ENCODE assay signal across 13 cellular contexts in genomic region chr1:178752891-178753290, GRCh38. TPM values are rescaled to one million over a fixed set of nuclear protein-coding genes. Genes with fewer than 3 reads are reported as not detected.
A peak's percentile ranks its signal among the peaks of the same experiment; 100 is the strongest.
DNase-seq lines count a peak whose midpoint lies in the region; ATAC-seq and TF ChIP-seq lines count a peak whose summit lies in the region.
"Had no signal": no experiment of that assay in that cellular context is flagged by ENCODE, and none has a peak within 500 bp of the region (broad histone marks: within the 10 kb centered on the region; RNA-seq: fewer than 3 reads in every experiment).

No MANE protein-coding gene starts in this region.

- H3K4me1 ChIP-seq in adipocyte (ENCODE audit: control insufficient read depth, insufficient read depth, low read length) = peaks cover 24% of the 10 kb centered on the region
- peaks cover 0 to 16% (median 0%) of the 10 kb centered on the region in 4 donors for H3K4me1 ChIP-seq in right lobe of liver

- peak overlapping the region in 1 of 4 donors; percentile 52 for H3K4me3 Mint-ChIP-seq in IgD-negative memory B cell
- no peak overlapping the region for H3K4me3 Mint-ChIP-seq in stimulated activated naive B cell treated with anti-CD40 and anti-IgM and Interleukin-4, amounts not matched to agents 10 μg/mL and 1 μg/mL and 100 μg/mL, for 72 hours

- H3K27ac Mint-ChIP-seq in IgD-negative memory B cell = peak overlapping the region; percentile 48 to 67 (median 60)
- H3K27ac Mint-ChIP-seq in stimulated activated naive B cell treated with anti-CD40 and anti-IgM and Interleukin-4, amounts not matched to agents 10 μg/mL and 1 μg/mL and 100 μg/mL, for 72 hours = peak overlapping the region; percentile 28

- H3K4me3 ChIP-seq in adipocyte (ENCODE audit: low read length) = no peak overlapping the region
- no peak overlapping the region for H3K4me3 ChIP-seq in right lobe of liver
- H3K4me3 ChIP-seq: GM12878, SK-N-MC had no signal

- ATAC-seq in right lobe of liver (peak; percentile 70 to 78 (median 74)), HG02642 (IDR thresholded peaks at IDR 0.05; ENCODE audit: poor library complexity, unreplicated experiment) (no peak)
- ATAC-seq in stimulated activated naive B cell treated with anti-CD40 and anti-IgM and Interleukin-4, amounts not matched to agents 10 μg/mL and 1 μg/mL and 100 μg/mL, for 72 hours (replicated peaks) = no peak

- TF ChIP-seq CTCF in right lobe of liver (IDR thresholded peaks at IDR 0.05) = no peak

- H3K9ac ChIP-seq in adipocyte (ENCODE audit: low read length) = peak overlapping the region; percentile 31

- peak overlapping the region in 1 of 3 donors; percentile 12 for H3K27ac ChIP-seq in right lobe of liver
- H3K27ac ChIP-seq: C4-2B, SK-N-MC had no signal

- no peaks in the 10 kb centered on the region for H3K27me3 Mint-ChIP-seq in IgD-negative memory B cell
- H3K27me3 Mint-ChIP-seq in stimulated activated naive B cell treated with anti-CD40 and anti-IgM and Interleukin-4, amounts not matched to agents 10 μg/mL and 1 μg/mL and 100 μg/mL, for 72 hours = no peaks in the 10 kb centered on the region

- H3K27me3 ChIP-seq in adipocyte (replicated peaks; ENCODE audit: control insufficient read depth, insufficient read depth, low read length) = no peaks in the 10 kb centered on the region
- H3K27me3 ChIP-seq in right lobe of liver = no peaks in the 10 kb centered on the region

- H3K36me3 ChIP-seq in adipocyte (ENCODE audit: control insufficient read depth, insufficient read depth, low read length, severe bottlenecking) = no peaks in the 10 kb centered on the region
- no peaks in the 10 kb centered on the region for H3K36me3 ChIP-seq in right lobe of liver

- intact Hi-C loops in right lobe of liver (cut with DNase I) = no loop called here

- H3K9me3 Mint-ChIP-seq in IgD-negative memory B cell = peaks cover 9 to 20% (median 12%) of the 10 kb centered on the region in 3 donors
- H3K9me3 Mint-ChIP-seq in stimulated activated naive B cell treated with anti-CD40 and anti-IgM and Interleukin-4, amounts not matched to agents 10 μg/mL and 1 μg/mL and 100 μg/mL, for 72 hours = peaks cover 22 to 27% of the 10 kb centered on the region in 2 donors

- H3K9me3 ChIP-seq in adipocyte (ENCODE audit: control insufficient read depth, low read length) (peaks cover 24% of the 10 kb centered on the region), right lobe of liver (peaks cover 0 to 4% (median 0%) of the 10 kb centered on the region in 4 donors)

- peaks cover 49 to 61% (median 50%) of the 10 kb centered on the region in 3 donors for H3K4me1 Mint-ChIP-seq in IgD-negative memory B cell
- H3K4me1 Mint-ChIP-seq in stimulated activated naive B cell treated with anti-CD40 and anti-IgM and Interleukin-4, amounts not matched to agents 10 μg/mL and 1 μg/mL and 100 μg/mL, for 72 hours = peaks cover 31 to 61% of the 10 kb centered on the region in 2 donors

- H3K36me3 Mint-ChIP-seq in IgD-negative memory B cell = peaks cover 40% of the 10 kb centered on the region
- H3K36me3 Mint-ChIP-seq in stimulated activated naive B cell treated with anti-CD40 and anti-IgM and Interleukin-4, amounts not matched to agents 10 μg/mL and 1 μg/mL and 100 μg/mL, for 72 hours = peaks cover 50 to 65% of the 10 kb centered on the region in 2 donors

- 15% methylated on average over 2 of the region's 2 CpGs for WGBS in right lobe of liver (ENCODE audit: insufficient coverage, low coverage, low lambda C conversion rate, missing lambda C conversion rate)

- DNase-seq in adipocyte (ENCODE audit: low read depth) (no peak), right lobe of liver (no peak), NOMO-1 treated with dmso at 0.1 percent for 144 hours (lab: John Stamatoyannopoulos, UW; ENCODE audit: unreplicated experiment) (no peak), nucleus accumbens (lab: John Stamatoyannopoulos, UW) (no peak)
- no peak for DNase-seq in stimulated activated naive B cell treated with anti-CD40 and anti-IgM and Interleukin-4, amounts not matched to agents 10 μg/mL and 1 μg/mL and 100 μg/mL, for 72 hours
- DNase-seq: GOT3, NCI-H2081 treated with DMSO at 0.1 percent for 48 hours, Right ventricle myocardium superior had no signal

- no peak for TF ChIP-seq POLR2A in right lobe of liver (IDR thresholded peaks at IDR 0.05)

RNA-seq across cellular contexts. Expression of gene RALGPS2, which starts 27.8 kb away (rescaled TPM):
- polyA plus RNA-seq in IgD-negative memory B cell = 257 TPM
- total RNA-seq in right lobe of liver = 10 to 100 TPM; 21.0 to 38.3 (median 28.4) TPM

Comparison
In these comparisons a context has a peak if more than half of its experiments do, and no peak if none do; other contexts are left out.
1. ATAC-seq: peak in right lobe of liver (4 of 4); none in stimulated activated naive B cell treated with anti-CD40 and anti-IgM and Interleukin-4, amounts not matched to agents 10 μg/mL and 1 μg/mL and 100 μg/mL, for 72 hours (0 of 2) and HG02642 (single experiment).